Comparison of ENCODE assay signal across 28 cellular contexts in genomic region chr9:7704543-7704942, GRCh38.
"Had no signal": no experiment of that assay in that cellular context is flagged by ENCODE, and none has a peak within 500 bp of the region (broad histone marks: within the 10 kb centered on the region; RNA-seq: fewer than 3 reads in every experiment).

No MANE protein-coding gene starts in this region.

- H3K4me3 Mint-ChIP-seq: dendritic cell treated with granulocyte-macrophage colony-stimulating factor and Interleukin-4, amounts not matched to agents 40 ng/mL and 50 ng/mL, for 4 days; effector memory CD8-positive, alpha-beta T cell; endodermal cell had no signal

- DNase-seq: colonic mucosa; cortex of kidney; dermis blood vessel endothelial cell; dorsolateral prefrontal cortex; effector CD4-positive, alpha-beta T cell; effector CD8-positive, alpha-beta T cell; effector memory CD4-positive, alpha-beta T cell; effector memory CD8-positive, alpha-beta T cell; endodermal cell; erythroblast; esophagus squamous epithelium; foreskin fibroblast; foreskin keratinocyte; foreskin melanocyte; gastrocnemius medialis; glutamatergic neuron; head of caudate nucleus; heart left ventricle had no signal

- H3K9me3 Mint-ChIP-seq: endodermal cell had no signal

- H3K4me1 Mint-ChIP-seq: endodermal cell had no signal

- FAIRE-seq: colon, endometrium, endothelial cell of umbilical vein, frontal cortex had no signal

- H3K4me3 ChIP-seq: colonic mucosa, coronary artery, dorsolateral prefrontal cortex, esophagus muscularis mucosa, esophagus squamous epithelium, gastrocnemius medialis, gastroesophageal sphincter, heart left ventricle had no signal

- H3K27me3 Mint-ChIP-seq: dendritic cell treated with granulocyte-macrophage colony-stimulating factor and Interleukin-4, amounts not matched to agents 40 ng/mL and 50 ng/mL, for 4 days had no signal

- ATAC-seq: effector memory CD8-positive, alpha-beta T cell; esophagus mucosa; foreskin keratinocyte; gastrocnemius medialis; gastroesophageal sphincter; heart left ventricle had no signal

- H3K27ac Mint-ChIP-seq: dendritic cell treated with granulocyte-macrophage colony-stimulating factor and Interleukin-4, amounts not matched to agents 40 ng/mL and 50 ng/mL, for 4 days; effector memory CD8-positive, alpha-beta T cell; endodermal cell had no signal

- H3K27ac ChIP-seq: colonic mucosa, coronary artery, dorsolateral prefrontal cortex, epithelial cell of prostate, esophagus muscularis mucosa, esophagus squamous epithelium, foreskin keratinocyte, gastrocnemius medialis, gastroesophageal sphincter, heart left ventricle had no signal

- H3K36me3 ChIP-seq: colonic mucosa, esophagus muscularis mucosa, esophagus squamous epithelium, gastrocnemius medialis, gastroesophageal sphincter, heart left ventricle had no signal

- H3K4me1 ChIP-seq: colonic mucosa, esophagus muscularis mucosa, esophagus squamous epithelium, foreskin keratinocyte, gastrocnemius medialis, gastroesophageal sphincter, heart left ventricle had no signal

- H3K27me3 ChIP-seq: colonic mucosa, dorsolateral prefrontal cortex, esophagus squamous epithelium, foreskin keratinocyte, gastrocnemius medialis, gastroesophageal sphincter, heart left ventricle had no signal

- H3K9me3 ChIP-seq: colonic mucosa, esophagus muscularis mucosa, esophagus squamous epithelium, gastrocnemius medialis, gastroesophageal sphincter, heart left ventricle had no signal
